In the genomic region with DNA sequence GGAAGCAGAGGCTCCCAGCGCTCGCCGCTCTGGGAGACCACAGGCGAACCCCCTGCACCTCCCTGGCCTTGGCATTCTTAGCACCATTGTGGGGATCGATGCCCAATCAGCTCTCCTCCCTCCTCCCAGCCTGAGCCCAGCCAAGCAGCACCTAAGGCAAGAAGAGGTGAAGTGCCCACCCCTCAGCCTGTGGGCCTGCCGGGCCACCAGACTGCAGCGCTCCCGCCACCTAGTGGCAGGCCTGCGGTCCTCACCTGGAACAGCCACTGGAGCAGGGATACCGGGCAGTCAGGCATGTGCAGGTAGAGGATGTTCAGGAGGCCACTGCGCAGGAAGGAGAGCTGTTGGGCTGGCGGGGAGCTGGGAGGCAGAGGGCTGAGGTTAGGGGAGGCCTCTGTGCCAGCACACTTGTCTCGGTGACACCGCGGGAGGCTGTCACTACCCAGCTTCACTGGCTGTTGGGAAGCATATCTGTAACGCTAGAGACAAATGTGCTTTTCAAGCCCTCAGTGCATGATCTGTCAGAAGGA, we compare ENCODE assay signal across 9 cellular contexts. TPM values are rescaled to one million over a fixed set of nuclear protein-coding genes. Genes with fewer than 3 reads are reported as not detected.
A peak's percentile ranks its signal among the peaks of the same experiment; 100 is the strongest.
DNase-seq lines count a peak whose midpoint lies in the region; ATAC-seq, FAIRE-seq and TF ChIP-seq lines count a peak whose summit lies in the region.
"Had no signal": no experiment of that assay in that cellular context is flagged by ENCODE, and none has a peak within 500 bp of the region (broad histone marks: within the 10 kb centered on the region; RNA-seq: fewer than 3 reads in every experiment).

No MANE protein-coding gene starts in this region.

- ATAC-seq in HG03565 (IDR thresholded peaks at IDR 0.05; ENCODE audit: unreplicated experiment): no peak

- intact Hi-C loops in thyroid gland (cut with DNase I): loop anchor here (2.0 kb wide), 1 partner anchor 94 kb away; no protein-coding TSS in a partner anchor

- DNase-seq in GM12891 (ENCODE audit: insufficient read length, low spot score) (peak; percentile 81), M059J (ENCODE audit: low read depth) (peak; percentile 50), SJCRH30 (peak; percentile 66 to 81), activated gamma-delta T cell treated with Interleukin-2 at 50 U/mL for 16 hours (peak; percentile 75), germinal center (ENCODE audit: low spot score) (peak; percentile 78), osteocyte (ENCODE audit: extremely low spot score, unreplicated experiment) (peak; percentile 89), thyroid gland (peak; percentile 85 to 87)

- no peak for TF ChIP-seq POLR2A in GM12891 (IDR thresholded peaks at IDR 0.05; ENCODE audit: low read depth, low read length)
- no peak for TF ChIP-seq POLR2A in thyroid gland (IDR thresholded peaks at IDR 0.05)

- H3K4me3 ChIP-seq in SJCRH30 (no peak overlapping the region), thyroid gland (replicated peaks in 1 of 3) (no peak overlapping the region)

- H3K4me1 ChIP-seq in SJCRH30 (no peaks in the 10 kb centered on the region; the same call in none of the 2 replicates), thyroid gland (peaks cover 0 to 19% of the 10 kb centered on the region in 2 donors)

- H3K9me3 ChIP-seq in SJCRH30 (replicated peaks) (no peaks in the 10 kb centered on the region), thyroid gland (no peaks in the 10 kb centered on the region)
- H3K9me3 ChIP-seq: neutrophil had no signal

- no peaks in the 10 kb centered on the region for H3K9me3 Mint-ChIP-seq in osteocyte (ENCODE audit: unreplicated experiment)

- H3K27ac ChIP-seq in SJCRH30: no peak overlapping the region
- no peak overlapping the region for H3K27ac ChIP-seq in thyroid gland
- H3K27ac ChIP-seq: neutrophil had no signal

- H3K36me3 ChIP-seq in SJCRH30 (no peaks in the 10 kb centered on the region), thyroid gland (no peaks in the 10 kb centered on the region)
- H3K36me3 ChIP-seq: neutrophil had no signal

- H3K27me3 ChIP-seq in SJCRH30 (peaks cover 13% of the 10 kb centered on the region; the same call in 1 of the 2 replicates), thyroid gland (no peaks in the 10 kb centered on the region)

- no peak overlapping the region for H3K4me3 Mint-ChIP-seq in osteocyte (ENCODE audit: unreplicated experiment)

- H3K27me3 Mint-ChIP-seq in osteocyte (ENCODE audit: unreplicated experiment): peaks cover 21% of the 10 kb centered on the region

- H3K4me1 Mint-ChIP-seq in osteocyte (ENCODE audit: unreplicated experiment): peaks cover 2% of the 10 kb centered on the region

- no peak overlapping the region for H3K27ac Mint-ChIP-seq in osteocyte (ENCODE audit: unreplicated experiment)

- peak; percentile 91 for FAIRE-seq in GM12891 (lab: Jason Lieb, UNC)

- WGBS in thyroid gland, 2 donors: 28% methylated on average over 3 to 16 of the region's 16 CpGs

- no peaks in the 10 kb centered on the region for H3K36me3 Mint-ChIP-seq in osteocyte (ENCODE audit: unreplicated experiment)

- TF ChIP-seq CTCF in osteocyte (IDR thresholded peaks at IDR 0.05): peak; percentile 96
- peak; percentile 88 to 97 (median 95) for TF ChIP-seq CTCF in thyroid gland (IDR thresholded peaks at IDR 0.05)

TF ChIP-seq in GM12891, 5 proteins besides CTCF, POLR2A, EP300 and RAD21:
- TF ChIP-seq POLR2AphosphoS5 (IDR thresholded peaks at IDR 0.05; ENCODE audit: low read depth, low read length): no peak
- TF ChIP-seq POU2F2 (IDR thresholded peaks at IDR 0.05; ENCODE audit: low read depth, low read length): no peak

RNA-seq across cellular contexts. Expression of gene FAM178B, which starts 35.2 kb away (rescaled TPM):
- not detected for polyA plus RNA-seq in GM12891 (2012; ENCODE audit: low read depth, missing spikeins)
- total RNA-seq in M059J (2014; rRNA removed; shearing (Covaris generic)): not detected in 2 replicates
- total RNA-seq in SJCRH30 (2014; rRNA removed; shearing (Covaris generic)): 1.4 and 2.0 TPM in 2 replicates
- total RNA-seq in osteocyte: not detected in 2 replicates
- total RNA-seq in thyroid gland: not detected
